In genomic region chr12:69243099-69244084, GRCh38 we compare ENCODE assay signal across 8 cellular contexts.
A peak's percentile ranks its signal among the peaks of the same experiment; 100 is the strongest.
DNase-seq lines count a peak whose midpoint lies in the region; ATAC-seq lines count a peak whose summit lies in the region.

No MANE protein-coding gene starts in this region.

- ATAC-seq in GM18502 (IDR thresholded peaks at IDR 0.05; ENCODE audit: poor library complexity, unreplicated experiment), result peak; percentile 45
- ATAC-seq in GM21447 (IDR thresholded peaks at IDR 0.05; ENCODE audit: unreplicated experiment), result peak; percentile 48
- ATAC-seq in HG03521 (IDR thresholded peaks at IDR 0.05; ENCODE audit: unreplicated experiment), result peak; percentile 32

- DNase-seq in germinal center (ENCODE audit: low spot score) (peak; percentile 8), NCI-H510A treated with DMSO at 0.1 percent for 48 hours (lab: John Stamatoyannopoulos, UW) (no peak), NCI-H2081 treated with DMSO at 0.1 percent for 48 hours (lab: John Stamatoyannopoulos, UW) (no peak), cortex of kidney (lab: John Stamatoyannopoulos, UW) (no peak), LoVo (ENCODE audit: low spot score) (no peak)
